7 cellular contexts compared by ENCODE assay signal in genomic region chr19:33794578-33795369, GRCh38. TPM values are rescaled to one million over a fixed set of nuclear protein-coding genes. Genes with fewer than 3 reads are reported as not detected.
A peak's percentile ranks its signal among the peaks of the same experiment; 100 is the strongest.
DNase-seq lines count a peak whose midpoint lies in the region; FAIRE-seq and TF ChIP-seq lines count a peak whose summit lies in the region.

No MANE protein-coding gene starts in this region.

- peak overlapping the region; percentile 81 for H3K4me3 Mint-ChIP-seq in HFFc6
- peak overlapping the region; percentile 65 for H3K4me3 Mint-ChIP-seq in activated T-helper 2 cell treated with anti-CD3 and anti-CD28 coated beads, Interferon-gamma antibody, Interleukin-2, Interleukin-4, amounts not matched to agents 10 μg/mL and 5 μg/mL and 100 μg/mL, durations not matched to agents 14 hours and 24 hours and 36 hours (ENCODE audit: low read depth)

- H3K27me3 ChIP-seq in iPS DF 6.9 (ENCODE audit: control insufficient read depth, insufficient read depth, low read length) (no peaks in the 10 kb centered on the region), spleen (replicated peaks in 1 of 7) (peaks cover 0 to 94% (median 31%) of the 10 kb centered on the region in 7 donors), small intestine (ENCODE audit: control insufficient read depth in 2 of 2, insufficient read depth in 2 of 2, low read length in 2 of 2) (peaks cover 6 to 7% of the 10 kb centered on the region in 2 donors)

- H3K36me3 ChIP-seq in iPS DF 6.9 (ENCODE audit: control insufficient read depth, insufficient read depth, low read length): no peaks in the 10 kb centered on the region
- no peaks in the 10 kb centered on the region for H3K36me3 ChIP-seq in spleen
- no peaks in the 10 kb centered on the region for H3K36me3 ChIP-seq in small intestine (ENCODE audit: control insufficient read depth in 2 of 2, insufficient read depth in 2 of 2, low read length in 2 of 2)

- H3K4me1 Mint-ChIP-seq in HFFc6 (ENCODE audit: low read depth): no peaks in the 10 kb centered on the region
- no peaks in the 10 kb centered on the region for H3K4me1 Mint-ChIP-seq in activated T-helper 2 cell treated with anti-CD3 and anti-CD28 coated beads, Interferon-gamma antibody, Interleukin-2, Interleukin-4, amounts not matched to agents 10 μg/mL and 5 μg/mL and 100 μg/mL, durations not matched to agents 14 hours and 24 hours and 36 hours (ENCODE audit: low read depth)

- H3K4me3 ChIP-seq in iPS DF 6.9 (ENCODE audit: low read length) (peak overlapping the region; percentile 31; the same call in 1 of the 2 replicates), spleen (peak overlapping the region; percentile 64 to 90 (median 74)), small intestine (ENCODE audit: low read depth in 1 of 2, low read length in 2 of 2) (peak overlapping the region in 1 of 2 donors; percentile 60)

- H3K9me3 ChIP-seq in iPS DF 6.9 (ENCODE audit: control insufficient read depth, insufficient read depth, low read length) (no peaks in the 10 kb centered on the region), spleen (no peaks in the 10 kb centered on the region), small intestine (ENCODE audit: control insufficient read depth, low read depth) (no peaks in the 10 kb centered on the region)

- H3K27ac Mint-ChIP-seq in HFFc6: peak overlapping the region; percentile 56; the same call in 1 of the 2 replicates
- peak overlapping the region; percentile 12 for H3K27ac Mint-ChIP-seq in activated T-helper 2 cell treated with anti-CD3 and anti-CD28 coated beads, Interferon-gamma antibody, Interleukin-2, Interleukin-4, amounts not matched to agents 10 μg/mL and 5 μg/mL and 100 μg/mL, durations not matched to agents 14 hours and 24 hours and 36 hours

- TF ChIP-seq CTCF in HFFc6 (IDR thresholded peaks at IDR 0.05) (no peak), spleen (IDR thresholded peaks at IDR 0.05 in 8 of 11, conservative IDR thresholded peaks at IDR 0.05 in 3 of 11) (peak in 2 of 11 experiments; percentile 64 to 74)

- H3K27me3 Mint-ChIP-seq in HFFc6 (ENCODE audit: insufficient read depth): peaks cover 13% of the 10 kb centered on the region
- H3K27me3 Mint-ChIP-seq in activated T-helper 2 cell treated with anti-CD3 and anti-CD28 coated beads, Interferon-gamma antibody, Interleukin-2, Interleukin-4, amounts not matched to agents 10 μg/mL and 5 μg/mL and 100 μg/mL, durations not matched to agents 14 hours and 24 hours and 36 hours (ENCODE audit: low read depth): peaks cover 21% of the 10 kb centered on the region

- H3K27ac ChIP-seq in iPS DF 6.9 (ENCODE audit: low read length) (no peak overlapping the region), spleen (peak overlapping the region; percentile 85 to 94 (median 92)), small intestine (ENCODE audit: low read depth in 1 of 2, low read length in 1 of 2) (peak overlapping the region in 1 of 2 donors; percentile 91)

- no peaks in the 10 kb centered on the region for H3K9me3 Mint-ChIP-seq in HFFc6
- H3K9me3 Mint-ChIP-seq in activated T-helper 2 cell treated with anti-CD3 and anti-CD28 coated beads, Interferon-gamma antibody, Interleukin-2, Interleukin-4, amounts not matched to agents 10 μg/mL and 5 μg/mL and 100 μg/mL, durations not matched to agents 14 hours and 24 hours and 36 hours: no peaks in the 10 kb centered on the region

- intact Hi-C loops in activated T-helper 2 cell treated with anti-CD3 and anti-CD28 coated beads, Interferon-gamma antibody, Interleukin-2, Interleukin-4, amounts not matched to agents 10 μg/mL and 5 μg/mL and 100 μg/mL, durations not matched to agents 14 hours and 24 hours and 36 hours (cut with micrococcal nuclease): no loop called here
- intact Hi-C loops in spleen (cut with DNase I; ENCODE audit: low total_unique reads): loop anchor here (5.0 kb wide), 1 partner anchor 203 kb away; no protein-coding TSS in a partner anchor

- DNase-seq in HFFc6 (no peak), iPS DF 6.9 (ENCODE audit: low read depth, low spot score) (no peak), spleen (no peak), H4 (ENCODE audit: low spot score) (no peak), small intestine (no peak)
- no peak for DNase-seq in activated T-helper 2 cell treated with anti-CD3 and anti-CD28 coated beads, Interferon-gamma antibody, Interleukin-2, Interleukin-4, amounts not matched to agents 10 μg/mL and 5 μg/mL and 100 μg/mL, durations not matched to agents 14 hours and 24 hours and 36 hours (ENCODE audit: low spot score)
- no peak for DNase-seq in effector CD8-positive, alpha-beta T cell (lab: John Stamatoyannopoulos, UW)

- H3K4me1 ChIP-seq in iPS DF 6.9 (ENCODE audit: control insufficient read depth, insufficient read depth, low read length) (peaks cover 4% of the 10 kb centered on the region), spleen (peaks cover 7 to 65% (median 47%) of the 10 kb centered on the region in 6 donors), small intestine (ENCODE audit: control insufficient read depth in 2 of 2, insufficient read depth in 1 of 2, low read depth in 1 of 2, low read length in 1 of 2) (peaks cover 0 to 3% of the 10 kb centered on the region in 2 donors)

- no peak for TF ChIP-seq POLR2A in spleen (IDR thresholded peaks at IDR 0.05)

- FAIRE-seq in small intestine (lab: Jason Lieb, UNC): no peak

- WGBS in iPS DF 6.9 (ENCODE audit: insufficient coverage, insufficient read length): no CpG with 5 or more reads among the region's 34 CpGs
- 27 to 37% (median 31%) methylated on average over 32 to 34 of the region's 34 CpGs for WGBS in spleen, 5 donors
- 20 to 27% (median 25%) methylated on average over 34 of the region's 34 CpGs for WGBS in small intestine, 3 donors

- no peaks in the 10 kb centered on the region for H3K36me3 Mint-ChIP-seq in HFFc6 (ENCODE audit: low read depth)
- no peaks in the 10 kb centered on the region for H3K36me3 Mint-ChIP-seq in activated T-helper 2 cell treated with anti-CD3 and anti-CD28 coated beads, Interferon-gamma antibody, Interleukin-2, Interleukin-4, amounts not matched to agents 10 μg/mL and 5 μg/mL and 100 μg/mL, durations not matched to agents 14 hours and 24 hours and 36 hours (ENCODE audit: low read depth)

RNA-seq across cellular contexts. Expression of gene KCTD15, which starts 1.9 kb away (rescaled TPM):
- 10 to 100 TPM in 1 of 6 experiments, 1 to 10 TPM in 5; 5.9 to 11.7 (median 7.1) TPM for total RNA-seq in HFFc6 (2021; fragmentation: NEBNext Ultra II Directional; extraction: Animal tissue kit (Norgen Biotek cat#: 25700))
- total RNA-seq in activated T-helper 2 cell treated with anti-CD3 and anti-CD28 coated beads, Interferon-gamma antibody, Interleukin-2, Interleukin-4, amounts not matched to agents 10 μg/mL and 5 μg/mL and 100 μg/mL, durations not matched to agents 14 hours and 24 hours and 36 hours: 12.9 and 14.1 TPM in 2 replicates
- total RNA-seq in spleen: 10 to 100 TPM in 6 of 7 donors, 1 to 10 TPM in 1; 9.7 to 31.8 (median 23.9) TPM
- 10 to 100 TPM in 1 of 3 donors, 1 to 10 TPM in 2; 7.6 to 18.8 (median 8.5) TPM for polyA plus RNA-seq in spleen
- 45.7 and 69.3 TPM in 2 replicates for total RNA-seq in H4 (2014; rRNA removed; shearing (Covaris generic))
- 10 to 100 TPM in 1 of 3 donors, 1 to 10 TPM in 1, under 1 TPM in 1; 0.67 to 15.4 (median 1.4) TPM for polyA plus RNA-seq in small intestine
